ENCODE assay signal across 21 cellular contexts in genomic region chr13:113869263-113869662, GRCh38.
"Had no signal": no experiment of that assay in that cellular context is flagged by ENCODE, and none has a peak within 500 bp of the region (broad histone marks: within the 10 kb centered on the region; RNA-seq: fewer than 3 reads in every experiment).

No MANE protein-coding gene starts in this region.

- ATAC-seq: activated T-cell treated with anti-CD3 and anti-CD28 coated beads, Interleukin-2, amount 50 U/mL, for 72 hours; Panc1 had no signal

- DNase-seq: activated CD4-positive, alpha-beta T cell treated with anti-CD3 and anti-CD28 coated beads, Interleukin-2, amount 10 ng/mL, durations not matched to agents 24 days and 14 days; activated CD4-positive, alpha-beta T cell treated with anti-CD3 and anti-CD28 coated beads, Interleukin-2, amount 50 U/mL, for 4 hours; activated gamma-delta T cell; activated naive CD4-positive, alpha-beta T cell treated with Interleukin-2 at 50 U/mL for 16 hours; activated naive CD8-positive, alpha-beta T cell treated with anti-CD3 and anti-CD28 coated beads, Interleukin-2, amount 10 ng/mL, durations not matched to agents 7 days and 5 days; activated T-cell treated with anti-CD3 and anti-CD28 coated beads, Interleukin-2, amount 50 U/mL, for 1 hour; activated T-cell treated with anti-CD3 and anti-CD28 coated beads, Interleukin-2, amount 50 U/mL, for 72 hours; amygdala; Karpas-422; KBM-7; MG63; MV-4-11; NCI-H1092; NCI-H1436 treated with DMSO at 0.1 percent for 48 hours; NCI-H1694 treated with DMSO at 0.1 percent for 48 hours; NCI-H2029; NCI-H345; NCI-H524 treated with DMSO at 0.1 percent for 48 hours; SHP77 treated with DMSO at 0.1 percent for 48 hours; SK-N-SH had no signal
